20 cellular contexts compared by ENCODE assay signal in the genomic region with DNA sequence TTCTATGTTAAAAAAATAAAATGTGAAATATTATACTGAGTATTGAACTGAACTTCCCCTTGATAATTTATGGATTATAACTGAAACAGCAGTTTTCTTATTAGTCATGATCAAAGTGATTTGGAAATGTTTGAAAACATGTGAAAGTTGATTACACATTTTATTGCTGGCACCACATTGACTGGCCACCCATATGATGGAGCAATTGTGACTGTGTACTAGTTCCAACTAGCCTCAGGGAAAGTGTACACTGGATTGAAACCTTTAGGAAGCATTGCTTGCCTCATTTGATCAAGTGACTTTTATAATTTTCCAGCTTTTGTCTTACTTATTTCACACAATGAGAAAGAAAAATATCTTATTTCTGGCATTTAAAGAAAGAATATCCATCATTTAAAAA.
DNase-seq lines count a peak whose midpoint lies in the region; ATAC-seq and TF ChIP-seq lines count a peak whose summit lies in the region.
"Had no signal": no experiment of that assay in that cellular context is flagged by ENCODE, and none has a peak within 500 bp of the region (broad histone marks: within the 10 kb centered on the region; RNA-seq: fewer than 3 reads in every experiment).

No MANE protein-coding gene starts in this region.

- POLR2A ChIA-PET in MCF 10A (lab: Yijun Ruan, JAX) = interaction anchor here (0.5 kb wide), 1 partner anchor 1793 kb away, joined by 4 read pairs; no protein-coding TSS in a partner anchor

- H3K27me3 ChIP-seq in breast epithelium (no peaks in the 10 kb centered on the region), colonic mucosa (no peaks in the 10 kb centered on the region)
- H3K27me3 ChIP-seq: BLaER1 had no signal

- H3K27ac Mint-ChIP-seq in MCF 10A (ENCODE audit: low read depth, unreplicated experiment) = no peak overlapping the region
- H3K27ac Mint-ChIP-seq: B cell; CD4-positive, CD25-positive, alpha-beta regulatory T cell; CD8-positive, alpha-beta T cell; GM23338; H9 had no signal

- TF ChIP-seq CTCF in MCF 10A (IDR thresholded peaks at IDR 0.05; ENCODE audit: unreplicated experiment) (no peak), breast epithelium (IDR thresholded peaks at IDR 0.05) (no peak), epithelial cell of esophagus (IDR thresholded peaks at IDR 0.05; ENCODE audit: insufficient read depth, low read depth, low read length, missing control alignments) (no peak), colonic mucosa (IDR thresholded peaks at IDR 0.05) (no peak)

- no TSS peak for BruUV-seq in MCF 10A (replicated peaks; lab: Mats Ljungman, UMichigan)

- no peaks in the 10 kb centered on the region for H3K27me3 Mint-ChIP-seq in MCF 10A (ENCODE audit: insufficient read depth, unreplicated experiment)
- H3K27me3 Mint-ChIP-seq: B cell; CD4-positive, CD25-positive, alpha-beta regulatory T cell had no signal

- no peak overlapping the region for H3K9ac ChIP-seq in colonic mucosa (ENCODE audit: low read depth in 2 of 2, low read length in 2 of 2)
- H3K9ac ChIP-seq: BLaER1 had no signal

- ATAC-seq in GM19467 (IDR thresholded peaks at IDR 0.05; ENCODE audit: unreplicated experiment) = no peak
- ATAC-seq: CD8-positive, alpha-beta T cell; GM12878; GM23338; HCT116 had no signal

- peak; percentile 62 for DNase-seq in MCF 10A (ENCODE audit: unreplicated experiment)
- no peak for DNase-seq in breast epithelium (ENCODE audit: low spot score in 2 of 2)
- DNase-seq in epithelial cell of esophagus (ENCODE audit: low read depth) = peak; percentile 74
- peak; percentile 34 for DNase-seq in fibroblast of gingiva (ENCODE audit: low read depth)
- no peak for DNase-seq in colonic mucosa
- DNase-seq in GF-D8 (lab: John Stamatoyannopoulos, UW) = no peak
- DNase-seq: Caco-2; CD4-positive, CD25-positive, alpha-beta regulatory T cell; CD8-positive, alpha-beta T cell; DMS153; DND-41; H9 had no signal

- H3K9me3 ChIP-seq in breast epithelium (no peaks in the 10 kb centered on the region), colonic mucosa (no peaks in the 10 kb centered on the region)
- H3K9me3 ChIP-seq: BLaER1, Caco-2 had no signal

- no peaks in the 10 kb centered on the region for H3K9me3 Mint-ChIP-seq in MCF 10A (ENCODE audit: unreplicated experiment)
- H3K9me3 Mint-ChIP-seq: CD8-positive, alpha-beta T cell; GM23338 had no signal

- H3K4me1 Mint-ChIP-seq in MCF 10A (ENCODE audit: insufficient read depth, unreplicated experiment) = peaks cover 8% of the 10 kb centered on the region
- H3K4me1 Mint-ChIP-seq: B cell; CD4-positive, CD25-positive, alpha-beta regulatory T cell had no signal

- H3K4me3 ChIP-seq in breast epithelium (no peak overlapping the region), epithelial cell of esophagus (ENCODE audit: low read length) (no peak overlapping the region), colonic mucosa (no peak overlapping the region)
- H3K4me3 ChIP-seq: BLaER1, GM12878, GM23338 had no signal

- H3K36me3 ChIP-seq in breast epithelium = no peaks in the 10 kb centered on the region
- H3K36me3 ChIP-seq in colonic mucosa = no peaks in the 10 kb centered on the region
- H3K36me3 ChIP-seq: BLaER1 had no signal

- intact Hi-C loops in MCF 10A (cut with micrococcal nuclease) = no loop called here
- intact Hi-C loops in breast epithelium (cut with DNase I; ENCODE audit: low total_unique reads) = no loop called here
- intact Hi-C loops in colonic mucosa (cut with DNase I) = no loop called here

- TF ChIP-seq POLR2A in breast epithelium (IDR thresholded peaks at IDR 0.05) = no peak

- H3K36me3 Mint-ChIP-seq in MCF 10A (ENCODE audit: insufficient read depth, unreplicated experiment) = no peaks in the 10 kb centered on the region
- H3K36me3 Mint-ChIP-seq: CD4-positive, CD25-positive, alpha-beta regulatory T cell; CD8-positive, alpha-beta T cell had no signal

- CTCF ChIA-PET in MCF 10A (lab: Yijun Ruan, JAX) = interaction anchor here (0.6 to 1.5 kb wide), 3 partner anchors 9 to 42 kb away, joined by 3 to 4 read pairs (median 4); no protein-coding TSS in a partner anchor

- no peaks in the 10 kb centered on the region for H3K4me1 ChIP-seq in breast epithelium
- no peaks in the 10 kb centered on the region for H3K4me1 ChIP-seq in colonic mucosa
- H3K4me1 ChIP-seq: BLaER1, Caco-2 had no signal

- H3K4me3 Mint-ChIP-seq in MCF 10A (ENCODE audit: unreplicated experiment) = no peak overlapping the region
- H3K4me3 Mint-ChIP-seq: B cell; CD4-positive, CD25-positive, alpha-beta regulatory T cell; CD8-positive, alpha-beta T cell; GM23338; H9 had no signal

- H3K27ac ChIP-seq in breast epithelium = no peak overlapping the region
- H3K27ac ChIP-seq in colonic mucosa = no peak overlapping the region
- H3K27ac ChIP-seq: 22Rv1, BLaER1, C4-2B had no signal

Comparison
In these comparisons a context has a peak if more than half of its experiments do, and no peak if none do; other contexts are left out.
1. DNase-seq: peak in MCF 10A (single experiment), epithelial cell of esophagus (single experiment) and fibroblast of gingiva (single experiment); none in breast epithelium (0 of 2), colonic mucosa (single experiment) and GF-D8 (single experiment).